ENCODE assay signal across 13 cellular contexts in genomic region chr16:23317751-23318150, GRCh38. TPM values are rescaled to one million over a fixed set of nuclear protein-coding genes. Genes with fewer than 3 reads are reported as not detected.
A peak's percentile ranks its signal among the peaks of the same experiment; 100 is the strongest.
DNase-seq lines count a peak whose midpoint lies in the region; ATAC-seq and TF ChIP-seq lines count a peak whose summit lies in the region.
"Had no signal": no experiment of that assay in that cellular context is flagged by ENCODE, and none has a peak within 500 bp of the region (broad histone marks: within the 10 kb centered on the region; RNA-seq: fewer than 3 reads in every experiment).

No MANE protein-coding gene starts in this region.

- no peaks in the 10 kb centered on the region for H3K36me3 ChIP-seq in colonic mucosa
- H3K36me3 ChIP-seq in mucosa of descending colon (ENCODE audit: low read depth): no peaks in the 10 kb centered on the region
- H3K36me3 ChIP-seq: SJSA1 had no signal

- H3K27ac ChIP-seq in colonic mucosa: peak overlapping the region; percentile 70
- H3K27ac ChIP-seq: C4-2B, SJSA1 had no signal

- no peaks in the 10 kb centered on the region for H3K27me3 ChIP-seq in colonic mucosa
- H3K27me3 ChIP-seq: SJSA1 had no signal

- peaks cover 3% of the 10 kb centered on the region for H3K4me1 ChIP-seq in colonic mucosa
- peaks cover 24% of the 10 kb centered on the region for H3K4me1 ChIP-seq in mucosa of descending colon (ENCODE audit: low read depth)
- H3K4me1 ChIP-seq: SJSA1 had no signal

- peak overlapping the region in 1 of 2 donors; percentile 75 for H3K9ac ChIP-seq in colonic mucosa (ENCODE audit: low read depth in 2 of 2, low read length in 2 of 2)

- H3K9me3 ChIP-seq in colonic mucosa (no peaks in the 10 kb centered on the region), mucosa of descending colon (no peaks in the 10 kb centered on the region)
- H3K9me3 ChIP-seq: SJSA1 had no signal

- intact Hi-C loops in Right ventricle myocardium superior (cut with DNase I): no loop called here
- intact Hi-C loops in Right ventricle myocardium inferior (cut with DNase I): no loop called here
- intact Hi-C loops in colonic mucosa (cut with DNase I): loop anchor here (10.0 kb wide), 1 partner anchor 107 kb away; no protein-coding TSS in a partner anchor
- intact Hi-C loops in mucosa of descending colon (cut with DNase I, micrococcal nuclease): no loop called here

- H3K4me3 ChIP-seq in colonic mucosa (no peak overlapping the region), mucosa of descending colon (no peak overlapping the region)
- H3K4me3 ChIP-seq: SJSA1 had no signal

- DNase-seq in Right ventricle myocardium superior (no peak), Right ventricle myocardium inferior (ENCODE audit: missing footprints) (no peak), colonic mucosa (no peak), mucosa of descending colon (peak in 1 of 3 donors; percentile 38), NCI-H2227 treated with DMSO at 0.1 percent for 48 hours (lab: John Stamatoyannopoulos, UW) (no peak), T-helper 9 cell (no peak)
- no peak for DNase-seq in effector CD8-positive, alpha-beta T cell (lab: John Stamatoyannopoulos, UW)
- DNase-seq: GF-D8, NCI-H524 treated with DMSO at 0.1 percent for 48 hours, RPMI8226 had no signal

- no peak for TF ChIP-seq CTCF in colonic mucosa (IDR thresholded peaks at IDR 0.05)
- no peak for TF ChIP-seq CTCF in mucosa of descending colon (IDR thresholded peaks at IDR 0.05)

- ATAC-seq in Right ventricle myocardium superior (ENCODE audit: poor library complexity): peak; percentile 12
- no peak for ATAC-seq in Right ventricle myocardium inferior
- ATAC-seq in mucosa of descending colon: peak; percentile 21

RNA-seq across cellular contexts. Expression of gene SCNN1B, which starts 15.6 kb away (rescaled TPM):
- not detected for total RNA-seq in Right ventricle myocardium superior
- total RNA-seq in Right ventricle myocardium inferior: 0.27 TPM
- 10 to 100 TPM; 27.7 to 94.7 TPM for total RNA-seq in colonic mucosa
- total RNA-seq in mucosa of descending colon: 100 to 1,000 TPM; 164 to 452 (median 204) TPM
- total RNA-seq: Daoy, SJSA1 had no signal

Comparison
In these comparisons a context has a peak if more than half of its experiments do, and no peak if none do; other contexts are left out.
1. RNA of gene SCNN1B, which starts 15.6 kb away (total RNA-seq): 164 to 452 TPM in mucosa of descending colon and 27.7 to 94.7 TPM in colonic mucosa; 0.27 TPM in Right ventricle myocardium inferior (single experiment) and not detected in Right ventricle myocardium superior (single experiment); every median in the first group is over 10 times any median in the second.